21 cellular contexts compared by ENCODE assay signal in the genomic region with DNA sequence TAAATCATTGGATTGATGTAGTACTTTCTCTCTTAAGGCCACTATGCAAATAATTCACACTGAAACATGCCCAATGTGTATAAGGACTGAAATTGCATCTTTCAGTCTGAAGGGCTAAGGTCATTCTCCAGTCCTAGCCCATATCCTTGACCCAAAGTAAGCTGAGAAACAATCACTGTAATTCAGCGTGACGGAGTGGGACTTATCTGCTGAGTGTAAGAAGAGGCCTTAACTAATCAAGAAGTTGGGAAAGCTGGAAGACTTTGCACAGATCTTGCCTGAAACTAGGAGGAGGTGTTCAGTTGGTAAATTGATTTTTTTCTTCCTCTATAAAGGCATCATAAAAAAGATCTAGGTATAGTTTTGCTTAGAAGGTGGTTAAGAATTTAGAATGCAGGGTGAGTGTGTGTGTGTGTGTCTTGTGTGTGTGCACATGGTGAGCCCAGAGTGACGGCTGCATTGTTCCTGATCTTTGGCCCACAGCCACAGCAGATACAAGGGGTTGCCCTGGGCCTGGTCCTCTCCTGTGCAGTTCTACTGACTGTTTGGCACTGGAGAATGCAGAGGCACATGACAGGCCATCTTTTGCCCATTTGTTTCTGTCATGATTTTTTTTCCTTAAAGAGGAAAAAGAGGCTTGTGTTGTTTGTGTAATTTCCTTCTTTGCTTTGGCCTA. TPM values are rescaled to one million over a fixed set of nuclear protein-coding genes. Genes with fewer than 3 reads are reported as not detected.
DNase-seq lines count a peak whose midpoint lies in the region; ATAC-seq, FAIRE-seq and TF ChIP-seq lines count a peak whose summit lies in the region.
"Had no signal": no experiment of that assay in that cellular context is flagged by ENCODE, and none has a peak within 500 bp of the region (broad histone marks: within the 10 kb centered on the region; RNA-seq: fewer than 3 reads in every experiment).

No MANE protein-coding gene starts in this region.

- ATAC-seq in K562 (peak; percentile 15; the same call in 1 of the 3 replicates), left ventricle myocardium superior (peak; percentile 85), mucosa of descending colon (peak; percentile 55), HG03354 (IDR thresholded peaks at IDR 0.05; ENCODE audit: poor library complexity, severe bottlenecking, unreplicated experiment) (no peak), esophagus mucosa (no peak), HG03280 (IDR thresholded peaks at IDR 0.05; ENCODE audit: unreplicated experiment) (no peak)

- no peaks in the 10 kb centered on the region for H3K9me3 ChIP-seq in BE2C
- no peaks in the 10 kb centered on the region for H3K9me3 ChIP-seq in K562 (replicated peaks; ENCODE audit: control insufficient read depth, insufficient read depth, low read depth, low read length)
- H3K9me3 ChIP-seq in mucosa of descending colon, result no peaks in the 10 kb centered on the region
- H3K9me3 ChIP-seq: Peyer's patch had no signal

- in situ Hi-C loops in K562 (cut with MboI), result no loop called here

- no peaks in the 10 kb centered on the region for H4K20me1 ChIP-seq in K562 (replicated peaks; ENCODE audit: control insufficient read depth, insufficient read depth, low read length)

- TF ChIP-seq RAD21 in K562 (CRISPR knock-in tag; conservative IDR thresholded peaks at IDR 0.05 in 1 of 2, IDR thresholded peaks at IDR 0.05 in 1 of 2), result no peak

- no peaks in the 10 kb centered on the region for H3K27me3 ChIP-seq in BE2C
- H3K27me3 ChIP-seq in K562 (ENCODE audit: control insufficient read depth in 2 of 2, insufficient read depth in 2 of 2, low read length in 2 of 2), result no peaks in the 10 kb centered on the region
- H3K27me3 ChIP-seq: Peyer's patch had no signal

- no peak overlapping the region for H3K27ac ChIP-seq in K562 (ENCODE audit: extremely low read depth, low read depth, low read length)
- H3K27ac ChIP-seq: Peyer's patch had no signal

- no peak for TF ChIP-seq EP300 in K562 (IDR thresholded peaks at IDR 0.05; ENCODE audit: low read length)

- TF ChIP-seq CTCF in BE2C (IDR thresholded peaks at IDR 0.05; ENCODE audit: low read depth, low read length) (no peak), K562 (IDR thresholded peaks at IDR 0.05 in 2 of 3, conservative IDR thresholded peaks at IDR 0.05 in 1 of 3; ENCODE audit: insufficient read depth in 2 of 3, low read depth in 1 of 3, low read length in 3 of 3) (no peak), mucosa of descending colon (IDR thresholded peaks at IDR 0.05) (no peak)

- FAIRE-seq in K562 (lab: Jason Lieb, UNC), result no peak
- FAIRE-seq: H54 had no signal

- H2AFZ ChIP-seq in K562 (ENCODE audit: low read depth, low read length), result no peak overlapping the region

- H3K9ac ChIP-seq in K562 (ENCODE audit: insufficient read depth in 1 of 2, low read depth in 2 of 2, low read length in 2 of 2), result no peak overlapping the region

- H3K4me2 ChIP-seq in K562 (ENCODE audit: insufficient read depth, low read length), result no peak overlapping the region

- H3K4me1 ChIP-seq in BE2C, result no peaks in the 10 kb centered on the region
- no peaks in the 10 kb centered on the region for H3K4me1 ChIP-seq in K562 (replicated peaks in 1 of 2; ENCODE audit: control insufficient read depth in 2 of 2, insufficient read depth in 2 of 2, low read length in 2 of 2)
- no peaks in the 10 kb centered on the region for H3K4me1 ChIP-seq in mucosa of descending colon (ENCODE audit: low read depth)
- H3K4me1 ChIP-seq: Peyer's patch had no signal

- CTCF ChIA-PET in K562 (lab: Yijun Ruan, JAX; ENCODE audit: low intra/inter-chr PET ratio), result no interaction called here

- no peak for TF ChIP-seq POLR2A in K562 (conservative IDR thresholded peaks at IDR 0.05)

- no TSS peak for BruUV-seq in K562 (replicated peaks; lab: Mats Ljungman, UMichigan)

- no peaks in the 10 kb centered on the region for H3K79me2 ChIP-seq in K562 (ENCODE audit: control insufficient read depth, insufficient read depth, low read length)

- no peak overlapping the region for H3K4me3 ChIP-seq in BE2C (ENCODE audit: low read depth, low read length)
- H3K4me3 ChIP-seq in K562, result no peak overlapping the region
- H3K4me3 ChIP-seq in mucosa of descending colon, result no peak overlapping the region
- H3K4me3 ChIP-seq: Peyer's patch had no signal

- WGBS in K562 (ENCODE audit: insufficient coverage, low coverage, missing lambda C conversion rate), result 34% methylated on average over 3 of the region's 3 CpGs

- intact Hi-C loops in K562 (cut with micrococcal nuclease), result no loop called here
- intact Hi-C loops in left ventricle myocardium superior (cut with micrococcal nuclease), result no loop called here
- intact Hi-C loops in mucosa of descending colon (cut with DNase I, micrococcal nuclease), result no loop called here

- DNase-seq in BE2C (peak; percentile 22), K562 (ENCODE audit: extremely low read depth in 1 of 4, low spot score in 3 of 4) (no peak), left ventricle myocardium superior (peak; percentile 40), mucosa of descending colon (peak in 1 of 3 donors; percentile 22), NCI-H446 (lab: John Stamatoyannopoulos, UW) (no peak)
- DNase-seq: CD4-positive, CD25-positive, alpha-beta regulatory T cell; EL; GF-D8; KBM-7; MM.1S; NCI-H1048; NCI-H1436 treated with DMSO at 0.1 percent for 48 hours; NCI-H1930; NCI-H226; NCI-H524; NCI-H774; Peyer's patch had no signal

- no peaks in the 10 kb centered on the region for H3K9me1 ChIP-seq in K562 (ENCODE audit: control insufficient read depth, insufficient read depth, low read length)

- POLR2A ChIA-PET in K562 (lab: Yijun Ruan, JAX), result interaction anchor here (0.7 to 2.6 kb wide), 3 partner anchors 11 to 81 kb away, joined by 3 to 10 read pairs (median 4); no protein-coding TSS in a partner anchor

- H3K36me3 ChIP-seq in BE2C, result peaks cover 4% of the 10 kb centered on the region; the same call in 1 of the 2 replicates
- H3K36me3 ChIP-seq in K562 (ENCODE audit: control insufficient read depth, insufficient read depth, low read length), result no peaks in the 10 kb centered on the region
- no peaks in the 10 kb centered on the region for H3K36me3 ChIP-seq in mucosa of descending colon (ENCODE audit: low read depth)
- H3K36me3 ChIP-seq: Peyer's patch had no signal

TF ChIP-seq in K562, 482 proteins besides CTCF, POLR2A, EP300 and RAD21 (continues in another document):
- no peak for TF ChIP-seq ZNF232 (CRISPR knock-in tag; IDR thresholded peaks at IDR 0.05)

RNA-seq across cellular contexts. Expression of gene PPP2R5A, which starts 13.2 kb away (rescaled TPM):
- polyA plus RNA-seq in BE2C (2012; ENCODE audit: insufficient read depth, insufficient read length, low read depth), result 12.1 TPM
- 22.5 and 38.1 TPM in 2 replicates for total RNA-seq in K562 (2011; cell fraction: chromatin; rRNA removed; ENCODE audit: low replicate concordance)
- 17.6 and 18.8 TPM in 2 replicates for total RNA-seq in K562 (2011; cell fraction: nucleolus; rRNA removed)
- 24.0 and 38.3 TPM in 2 replicates for total RNA-seq in K562 (2011; cell fraction: nucleoplasm; rRNA removed)
- total RNA-seq in K562 (2014; rRNA removed) (57.2 and 59.8 TPM in 2 replicates), K562 (2014; rRNA removed; fragmentation: Illumina TruSeq; extraction: Trizol) (64.3 and 73.5 TPM in 2 replicates), K562 (2015; rRNA removed; fragmentation: Illumina TruSeq; extraction: Trizol) (66.1 and 69.6 TPM in 2 replicates), K562 (2021) (70.9 and 71.1 TPM in 2 replicates), left ventricle myocardium superior (80.7 TPM), mucosa of descending colon (10 to 100 TPM; 56.5 to 63.9 (median 63.3) TPM), esophagus mucosa (55.7 TPM)
- polyA plus RNA-seq in K562 (2011; rRNA removed) (79.3 and 106 TPM in 2 replicates), K562 (2014; fragmentation: Illumina TruSeq; extraction: Trizol) (62.9 and 71.3 TPM in 2 replicates), K562 (2014; fragmentation: Nextera tagmentation; extraction: Ambion mirVana) (10 to 100 TPM; 26.9 to 31.2 TPM), K562 (2014; rRNA removed) (53.8 and 62.2 TPM in 2 replicates)
- polyA plus RNA-seq in K562 (2011; cell fraction: cytosol; rRNA removed), result 37.4 and 45.8 TPM in 2 replicates
- polyA plus RNA-seq in K562 (2011; cell fraction: nucleus; rRNA removed), result 26.6 and 37.4 TPM in 2 replicates
- polyA plus RNA-seq in K562 (2012), result 45.3 and 51.5 TPM in 2 replicates
- polyA minus RNA-seq in K562 (2011; rRNA and poly(A)+ RNA removed), result 59.4 and 61.4 TPM in 2 replicates
- 33.0 and 37.2 TPM in 2 replicates for polyA minus RNA-seq in K562 (2011; cell fraction: cytosol; rRNA and poly(A)+ RNA removed)
- 25.4 and 30.1 TPM in 2 replicates for polyA minus RNA-seq in K562 (2011; cell fraction: nucleus; rRNA and poly(A)+ RNA removed)

Comparison
In these comparisons a context has a peak if more than half of its experiments do, and no peak if none do; other contexts are left out.
1. DNase-seq: peak in BE2C (single experiment) and left ventricle myocardium superior (single experiment); none in K562 (0 of 4) and NCI-H446 (0 of 2).
2. ATAC-seq: peak in K562 (single experiment), left ventricle myocardium superior (single experiment) and mucosa of descending colon (single experiment); none in HG03354 (single experiment), esophagus mucosa (single experiment) and HG03280 (single experiment).